In the genomic region with DNA sequence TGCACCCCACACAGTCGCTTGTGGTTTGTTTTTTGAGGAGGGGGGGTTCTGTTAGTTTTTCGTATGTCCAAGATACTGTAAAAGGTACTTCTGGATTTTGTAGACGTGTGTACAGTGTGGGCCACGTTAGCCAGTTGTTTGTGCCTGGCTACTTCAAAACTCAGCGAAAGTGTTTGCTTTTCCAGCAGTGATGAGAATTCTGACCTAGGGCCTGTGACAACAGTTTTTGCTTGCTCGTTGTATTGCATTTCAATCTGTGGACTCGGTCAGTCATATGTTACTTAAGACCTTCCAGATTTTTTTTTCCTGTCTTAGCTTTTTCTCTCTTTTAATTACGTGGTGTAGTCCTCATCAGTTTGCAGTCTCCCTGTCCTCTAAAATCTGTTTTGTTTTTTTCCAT, we compare ENCODE assay signal across 25 cellular contexts.
DNase-seq lines count a peak whose midpoint lies in the region; ATAC-seq, FAIRE-seq and TF ChIP-seq lines count a peak whose summit lies in the region.
"Had no signal": no experiment of that assay in that cellular context is flagged by ENCODE, and none has a peak within 500 bp of the region (broad histone marks: within the 10 kb centered on the region; RNA-seq: fewer than 3 reads in every experiment).

No MANE protein-coding gene starts in this region.

- H3K4me3 Mint-ChIP-seq in T-helper 17 cell (no peak overlapping the region), progenitor cell of endocrine pancreas (ENCODE audit: low read depth) (no peak overlapping the region)
- H3K4me3 Mint-ChIP-seq: CD14-positive monocyte; CD4-positive, alpha-beta T cell had no signal

- H3K9me3 ChIP-seq in T-helper 17 cell (ENCODE audit: control insufficient read depth, low read length, poor library complexity, severe bottlenecking) (no peaks in the 10 kb centered on the region), liver (ENCODE audit: control insufficient read depth in 4 of 4, low read length in 3 of 4) (no peaks in the 10 kb centered on the region), small intestine (ENCODE audit: control insufficient read depth, low read depth) (no peaks in the 10 kb centered on the region)
- H3K9me3 ChIP-seq: A549, BE2C had no signal

- H3K27me3 Mint-ChIP-seq in T-helper 17 cell (no peaks in the 10 kb centered on the region), progenitor cell of endocrine pancreas (no peaks in the 10 kb centered on the region)
- H3K27me3 Mint-ChIP-seq: CD4-positive, alpha-beta T cell; CD8-positive, alpha-beta memory T cell had no signal

- no peak for FAIRE-seq in small intestine (lab: Jason Lieb, UNC)
- FAIRE-seq: A549, D721Med, GM12878 had no signal

- peaks cover 4% of the 10 kb centered on the region for H3K36me3 Mint-ChIP-seq in T-helper 17 cell (ENCODE audit: low read depth)
- peaks cover 39% of the 10 kb centered on the region for H3K36me3 Mint-ChIP-seq in progenitor cell of endocrine pancreas (ENCODE audit: insufficient read depth)

- no peak overlapping the region for H3K27ac ChIP-seq in liver (ENCODE audit: low read depth in 1 of 2, low read length in 2 of 2)
- no peak overlapping the region for H3K27ac ChIP-seq in small intestine (ENCODE audit: low read depth in 1 of 2, low read length in 1 of 2)
- H3K27ac ChIP-seq: A549; BLaER1 treated with 17β-estradiol and CSF1 and Interleukin-3, amounts not matched to agents 10 nM and 100 nM had no signal

- no peak overlapping the region for H3K9ac ChIP-seq in liver (ENCODE audit: low read depth in 1 of 2, low read length in 2 of 2)
- H3K9ac ChIP-seq: BLaER1 treated with 17β-estradiol and CSF1 and Interleukin-3, amounts not matched to agents 10 nM and 100 nM had no signal

- POLR2A ChIA-PET in HEK293T (lab: Yijun Ruan, JAX), result no interaction called here

- TF ChIP-seq CTCF in liver (IDR thresholded peaks at IDR 0.05; ENCODE audit: low read depth, low read length, missing input control) (no peak), progenitor cell of endocrine pancreas (IDR thresholded peaks at IDR 0.05; ENCODE audit: unreplicated experiment) (no peak)

- H3K36me3 ChIP-seq in liver (ENCODE audit: control insufficient read depth in 4 of 4, insufficient read depth in 3 of 4, low read depth in 1 of 4, low read length in 3 of 4), result peaks cover 14 to 41% (median 34%) of the 10 kb centered on the region in 4 donors
- peaks cover 12 to 13% of the 10 kb centered on the region in 2 donors for H3K36me3 ChIP-seq in small intestine (ENCODE audit: control insufficient read depth in 2 of 2, insufficient read depth in 2 of 2, low read length in 2 of 2)
- H3K36me3 ChIP-seq: BE2C had no signal

- 76% methylated on average over 8 of the region's 8 CpGs for WGBS in liver
- 87 to 93% (median 92%) methylated on average over 8 of the region's 8 CpGs for WGBS in small intestine, 3 donors

- H3K4me1 Mint-ChIP-seq in T-helper 17 cell (peaks cover 20% of the 10 kb centered on the region), progenitor cell of endocrine pancreas (ENCODE audit: low read depth) (no peaks in the 10 kb centered on the region)

- H3K4me3 ChIP-seq in liver (ENCODE audit: low read depth in 1 of 3, low read length in 3 of 3), result no peak overlapping the region
- H3K4me3 ChIP-seq in small intestine (ENCODE audit: low read depth in 1 of 2, low read length in 2 of 2), result no peak overlapping the region
- H3K4me3 ChIP-seq: A549; BLaER1 treated with 17β-estradiol and CSF1 and Interleukin-3, amounts not matched to agents 10 nM and 100 nM; GM12878 had no signal

- peaks cover 2% of the 10 kb centered on the region for H3K9me3 Mint-ChIP-seq in progenitor cell of endocrine pancreas (ENCODE audit: low read depth)

- no peaks in the 10 kb centered on the region for H3K4me1 ChIP-seq in liver (ENCODE audit: control insufficient read depth in 4 of 4, insufficient read depth in 4 of 4, low read length in 3 of 4)
- no peaks in the 10 kb centered on the region for H3K4me1 ChIP-seq in small intestine (ENCODE audit: control insufficient read depth in 2 of 2, insufficient read depth in 1 of 2, low read depth in 1 of 2, low read length in 1 of 2)
- H3K4me1 ChIP-seq: A549; BE2C; BLaER1 treated with 17β-estradiol and CSF1 and Interleukin-3, amounts not matched to agents 10 nM and 100 nM had no signal

- DNase-seq in T-helper 17 cell (no peak), left lobe of liver (ENCODE audit: low spot score) (no peak), progenitor cell of endocrine pancreas (ENCODE audit: low spot score, unreplicated experiment) (no peak), HEK293T (ENCODE audit: extremely low spot score) (no peak), iPS-NIHi7 (ENCODE audit: extremely low spot score) (no peak), small intestine (no peak)
- DNase-seq: 8988T; ACHN; AML-193; BE2C; CD4-positive, alpha-beta T cell; CD8-positive, alpha-beta memory T cell; DMS 273 treated with DMSO at 0.1 percent for 48 hours; DMS79; EL; GDM1; GOT3; H7 had no signal

- ATAC-seq in T-helper 17 cell (no peak), left lobe of liver (peak; percentile 54)
- ATAC-seq: A549, GM12878, HCT116 had no signal

- H3K27me3 ChIP-seq in liver (ENCODE audit: control insufficient read depth in 4 of 4, insufficient read depth in 4 of 4, low read length in 3 of 4) (no peaks in the 10 kb centered on the region), small intestine (ENCODE audit: control insufficient read depth in 2 of 2, insufficient read depth in 2 of 2, low read length in 2 of 2) (no peaks in the 10 kb centered on the region)
- H3K27me3 ChIP-seq: BE2C; BLaER1 treated with 17β-estradiol and CSF1 and Interleukin-3, amounts not matched to agents 10 nM and 100 nM had no signal

- CTCF ChIA-PET in HEK293T (lab: Yijun Ruan, JAX), result no interaction called here

- peak overlapping the region; percentile 53 for H3K27ac Mint-ChIP-seq in T-helper 17 cell
- H3K27ac Mint-ChIP-seq in progenitor cell of endocrine pancreas, result peak overlapping the region; percentile 26
- H3K27ac Mint-ChIP-seq: CD14-positive monocyte; CD4-positive, alpha-beta T cell had no signal

- peak in 1 of 2 donors; percentile 35 for TF ChIP-seq RAD21 in liver (IDR thresholded peaks at IDR 0.05)

TF ChIP-seq in liver, 16 proteins besides CTCF, POLR2A, EP300 and RAD21 (continues in another document):
- TF ChIP-seq, protein P1, sequence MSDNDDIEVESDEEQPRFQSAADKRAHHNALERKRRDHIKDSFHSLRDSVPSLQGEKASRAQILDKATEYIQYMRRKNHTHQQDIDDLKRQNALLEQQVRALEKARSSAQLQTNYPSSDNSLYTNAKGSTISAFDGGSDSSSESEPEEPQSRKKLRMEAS (IDR thresholded peaks at IDR 0.05), result no peak
- TF ChIP-seq JUND (IDR thresholded peaks at IDR 0.05), result no peak
- no peak for TF ChIP-seq YY1 (IDR thresholded peaks at IDR 0.05)
- TF ChIP-seq, protein P2, sequence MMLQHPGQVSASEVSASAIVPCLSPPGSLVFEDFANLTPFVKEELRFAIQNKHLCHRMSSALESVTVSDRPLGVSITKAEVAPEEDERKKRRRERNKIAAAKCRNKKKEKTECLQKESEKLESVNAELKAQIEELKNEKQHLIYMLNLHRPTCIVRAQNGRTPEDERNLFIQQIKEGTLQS (IDR thresholded peaks at IDR 0.05), result peak; percentile 21
- TF ChIP-seq HNF4A (conservative IDR thresholded peaks at IDR 0.05), result peak; percentile 37 to 53

TF ChIP-seq in HEK293T, 16 proteins besides CTCF, POLR2A, EP300 and RAD21:
- TF ChIP-seq BHLHE40 (IDR thresholded peaks at IDR 0.05; ENCODE audit: borderline replicate concordance) (no peak), ELF4 (IDR thresholded peaks at IDR 0.05) (no peak), ZNF384 (IDR thresholded peaks at IDR 0.05) (no peak)
